ENCODE assay signal across 20 cellular contexts in genomic region chr3:33314993-33315392, GRCh38. TPM values are rescaled to one million over a fixed set of nuclear protein-coding genes. Genes with fewer than 3 reads are reported as not detected.
DNase-seq lines count a peak whose midpoint lies in the region; ATAC-seq and TF ChIP-seq lines count a peak whose summit lies in the region.
"Had no signal": no experiment of that assay in that cellular context is flagged by ENCODE, and none has a peak within 500 bp of the region (broad histone marks: within the 10 kb centered on the region; RNA-seq: fewer than 3 reads in every experiment).

No MANE protein-coding gene starts in this region.

- intact Hi-C loops in Calu3 (cut with micrococcal nuclease; ENCODE audit: unreplicated experiment) (loop anchor here (5.0 kb wide), 1 partner anchor 42 kb away; no protein-coding TSS in a partner anchor), PC-9 (cut with micrococcal nuclease; ENCODE audit: unreplicated experiment) (loop anchor here (5.0 kb wide), 1 partner anchor 38 kb away; the partner anchor contains the start of gene FBXL2)

- H3K4me2 ChIP-seq in PC-9 = no peak overlapping the region
- H3K4me2 ChIP-seq: BLaER1 treated with 17β-estradiol and CSF1 and Interleukin-3, amounts not matched to agents 10 nM and 100 nM; KMS-11 had no signal

- H3F3A ChIP-seq in PC-9 (ENCODE audit: insufficient read depth, low read depth) = peaks cover 12% of the 10 kb centered on the region; the same call in 1 of the 2 replicates

- H3K4me1 Mint-ChIP-seq in Calu3 (ENCODE audit: low read depth, unreplicated experiment) (peaks cover 40% of the 10 kb centered on the region), endothelial cell (ENCODE audit: unreplicated experiment) (peaks cover 35% of the 10 kb centered on the region)

- H2AFZ ChIP-seq in ACC112 (ENCODE audit: low read length, unreplicated experiment) (no peak overlapping the region), PC-9 (no peak overlapping the region)

- CTCF ChIA-PET in Calu3 (lab: Charles Lee) (interaction anchor here (0.7 kb wide), 1 partner anchor 67 kb away, joined by 5 read pairs; no protein-coding TSS in a partner anchor), PC-9 (lab: Charles Lee) (no interaction called here)

- BruUV-seq in Calu3 (replicated peaks; lab: Mats Ljungman, UMichigan) = no TSS peak
- BruUV-seq in PC-9 (replicated peaks; lab: Mats Ljungman, UMichigan) = no TSS peak

- H3K4me3 ChIP-seq in ACC112 (ENCODE audit: low read depth, low read length) = no peak overlapping the region; the same call in 1 of the 2 replicates
- no peak overlapping the region for H3K4me3 ChIP-seq in PC-9
- H3K4me3 ChIP-seq in SJCRH30 = no peak overlapping the region
- H3K4me3 ChIP-seq: BLaER1 treated with 17β-estradiol and CSF1 and Interleukin-3, amounts not matched to agents 10 nM and 100 nM had no signal

- POLR2A ChIA-PET in PC-9 (lab: Charles Lee; ENCODE audit: unreplicated experiment) = no interaction called here

- ATAC-seq in GM21786 (IDR thresholded peaks at IDR 0.05; ENCODE audit: unreplicated experiment) = no peak
- no peak for ATAC-seq in GM18868 (IDR thresholded peaks at IDR 0.05; ENCODE audit: unreplicated experiment)
- ATAC-seq: Right ventricle myocardium inferior had no signal

- H3K9me3 ChIP-seq in PC-9 (ENCODE audit: insufficient read depth, low read depth) (no peaks in the 10 kb centered on the region), SJCRH30 (replicated peaks) (no peaks in the 10 kb centered on the region)

- H3K4me3 Mint-ChIP-seq in Calu3 (ENCODE audit: low read depth, unreplicated experiment) (no peak overlapping the region), endothelial cell (ENCODE audit: unreplicated experiment) (no peak overlapping the region)
- H3K4me3 Mint-ChIP-seq: CD4-positive, alpha-beta memory T cell had no signal

- H3K27ac Mint-ChIP-seq in Calu3 (ENCODE audit: unreplicated experiment) (peak overlapping the region; percentile 6), endothelial cell (ENCODE audit: unreplicated experiment) (peak overlapping the region; percentile 76)

- DNase-seq in Calu3 = no peak
- DNase-seq in PC-9 = no peak
- no peak for DNase-seq in endothelial cell (ENCODE audit: low spot score)
- DNase-seq in activated CD4-positive, alpha-beta T cell treated with anti-CD3 and anti-CD28 coated beads for 48 hours = no peak
- DNase-seq in SJCRH30 = no peak
- DNase-seq: ACHN; CD4-positive, alpha-beta memory T cell; DMS153; GOT3; NCI-H1105; NCI-H146; NCI-H2029; NCI-H510A treated with DMSO at 0.1 percent for 48 hours; NCI-H774 had no signal

- peaks cover 56% of the 10 kb centered on the region for H3K4me1 ChIP-seq in ACC112 (ENCODE audit: control insufficient read depth, insufficient read depth, low read length, unreplicated experiment)
- H3K4me1 ChIP-seq in PC-9 (replicated peaks; ENCODE audit: insufficient read depth) = peaks cover 34% of the 10 kb centered on the region
- H3K4me1 ChIP-seq in SJCRH30 = 0 out of 2 replicates have a peak, but pooled peaks cover 4% of the 10 kb centered on the region
- H3K4me1 ChIP-seq: BLaER1 treated with 17β-estradiol and CSF1 and Interleukin-3, amounts not matched to agents 10 nM and 100 nM had no signal

- H3K27me3 ChIP-seq in ACC112 (ENCODE audit: insufficient read depth, low read length) = no peaks in the 10 kb centered on the region
- H3K27me3 ChIP-seq in PC-9 (ENCODE audit: insufficient read depth, low read depth) = no peaks in the 10 kb centered on the region
- H3K27me3 ChIP-seq in SJCRH30 = no peaks in the 10 kb centered on the region
- H3K27me3 ChIP-seq: BLaER1 treated with 17β-estradiol and CSF1 and Interleukin-3, amounts not matched to agents 10 nM and 100 nM had no signal

- H3K27me3 Mint-ChIP-seq in Calu3 (ENCODE audit: unreplicated experiment) (no peaks in the 10 kb centered on the region), endothelial cell (ENCODE audit: unreplicated experiment) (peaks cover 1% of the 10 kb centered on the region)

- H3K9me2 ChIP-seq in PC-9 (ENCODE audit: insufficient read depth) = no peaks in the 10 kb centered on the region

- H3K27ac ChIP-seq in ACC112 (ENCODE audit: low read depth, low read length) = peak overlapping the region; percentile 49
- peak overlapping the region; percentile 34; the same call in 1 of the 2 replicates for H3K27ac ChIP-seq in PC-9
- no peak overlapping the region for H3K27ac ChIP-seq in SJCRH30
- H3K27ac ChIP-seq: BLaER1 treated with 17β-estradiol and CSF1 and Interleukin-3, amounts not matched to agents 10 nM and 100 nM; KMS-11 had no signal

- H3K36me3 ChIP-seq in ACC112 (ENCODE audit: insufficient read depth, low read length) (no peaks in the 10 kb centered on the region; the same call in 1 of the 2 replicates), PC-9 (ENCODE audit: low read depth) (no peaks in the 10 kb centered on the region), SJCRH30 (no peaks in the 10 kb centered on the region)
- H3K36me3 ChIP-seq: BLaER1 treated with 17β-estradiol and CSF1 and Interleukin-3, amounts not matched to agents 10 nM and 100 nM had no signal

- TF ChIP-seq CTCF in Calu3 (IDR thresholded peaks at IDR 0.05; ENCODE audit: unreplicated experiment) = no peak
- no peak for TF ChIP-seq CTCF in PC-9 (conservative IDR thresholded peaks at IDR 0.05)
- TF ChIP-seq CTCF in endothelial cell (IDR thresholded peaks at IDR 0.05; ENCODE audit: unreplicated experiment) = no peak

- H3K79me2 ChIP-seq in ACC112 (ENCODE audit: control insufficient read depth, insufficient read depth, low read length, unreplicated experiment) = peaks cover 3% of the 10 kb centered on the region
- H3K79me2 ChIP-seq in PC-9 (ENCODE audit: low read depth) = no peaks in the 10 kb centered on the region

- H3K9me3 Mint-ChIP-seq in Calu3 (ENCODE audit: low read depth, unreplicated experiment) (no peaks in the 10 kb centered on the region), endothelial cell (ENCODE audit: unreplicated experiment) (no peaks in the 10 kb centered on the region)

- H3K36me3 Mint-ChIP-seq in Calu3 (ENCODE audit: insufficient read depth, unreplicated experiment) (no peaks in the 10 kb centered on the region), endothelial cell (ENCODE audit: low read depth, unreplicated experiment) (peaks cover 6% of the 10 kb centered on the region)

- H4K20me1 ChIP-seq in PC-9 (ENCODE audit: insufficient read depth) = no peaks in the 10 kb centered on the region
- H4K20me1 ChIP-seq: BLaER1 treated with 17β-estradiol and CSF1 and Interleukin-3, amounts not matched to agents 10 nM and 100 nM had no signal

RNA-seq across cellular contexts. Expression of gene FBXL2, which starts 37.8 kb away (rescaled TPM):
- 11.5 and 12.6 TPM in 2 replicates for total RNA-seq in Calu3 (2022)
- total RNA-seq in PC-9 (2021) = 15.8 and 18.5 TPM in 2 replicates
- 11.5 TPM for total RNA-seq in endothelial cell (ENCODE audit: unreplicated experiment)
- 4.0 and 4.8 TPM in 2 replicates for total RNA-seq in SJCRH30 (2014; rRNA removed; shearing (Covaris generic))
- total RNA-seq: CD4-positive, alpha-beta memory T cell had no signal
